ENCODE assay signal across 17 cellular contexts in the genomic region with DNA sequence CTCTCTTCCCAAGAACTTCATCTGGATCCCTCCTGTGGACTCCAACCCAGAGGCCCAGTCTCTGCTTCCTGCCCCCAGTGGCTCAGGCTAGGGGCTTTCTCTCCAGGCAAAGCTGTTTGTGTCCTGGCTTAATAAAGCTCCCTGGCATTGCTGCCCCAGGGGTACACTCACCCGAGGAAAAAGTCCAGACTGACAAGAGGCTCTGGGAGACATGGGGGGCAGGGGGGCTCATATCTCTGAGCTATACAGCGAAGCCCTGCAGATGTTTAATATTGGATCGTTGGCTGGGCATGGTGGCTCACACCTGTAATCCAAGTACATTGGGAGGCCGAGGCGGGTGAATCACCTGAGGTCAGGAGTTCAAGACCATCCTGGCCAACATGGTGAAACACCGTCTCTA. TPM values are rescaled to one million over a fixed set of nuclear protein-coding genes. Genes with fewer than 3 reads are reported as not detected.
DNase-seq lines count a peak whose midpoint lies in the region; ATAC-seq and TF ChIP-seq lines count a peak whose summit lies in the region.
"Had no signal": no experiment of that assay in that cellular context is flagged by ENCODE, and none has a peak within 500 bp of the region (broad histone marks: within the 10 kb centered on the region; RNA-seq: fewer than 3 reads in every experiment).

No MANE protein-coding gene starts in this region.

- no peaks in the 10 kb centered on the region for H3K9me3 ChIP-seq in endodermal cell (ENCODE audit: control insufficient read depth, low read length)
- H3K9me3 ChIP-seq in CD4-positive, alpha-beta T cell (ENCODE audit: control insufficient read depth, low read length): no peaks in the 10 kb centered on the region
- H3K9me3 ChIP-seq: Caco-2 had no signal

- H3K9me3 Mint-ChIP-seq in endodermal cell: no peaks in the 10 kb centered on the region
- H3K9me3 Mint-ChIP-seq in CD4-positive, alpha-beta T cell: no peaks in the 10 kb centered on the region
- H3K9me3 Mint-ChIP-seq: HFFc6 had no signal

- no peak overlapping the region for H3K9ac ChIP-seq in endodermal cell (ENCODE audit: extremely low read depth, low read length, poor library complexity, severe bottlenecking)
- H3K9ac ChIP-seq: GM23248 had no signal

- no peak overlapping the region for H3K4me3 Mint-ChIP-seq in endodermal cell
- no peak overlapping the region for H3K4me3 Mint-ChIP-seq in CD4-positive, alpha-beta T cell
- H3K4me3 Mint-ChIP-seq: B cell; CD4-positive, CD25-positive, alpha-beta regulatory T cell; HFFc6 had no signal

- TF ChIP-seq CTCF in endodermal cell (conservative IDR thresholded peaks at IDR 0.05) (no peak), GM10266 (IDR thresholded peaks at IDR 0.05; ENCODE audit: control insufficient read depth, insufficient read depth, low read depth, missing control alignments) (no peak)
- no peak for TF ChIP-seq CTCF in CD4-positive, alpha-beta T cell (IDR thresholded peaks at IDR 0.05)

- H3K4me3 ChIP-seq in endodermal cell (ENCODE audit: low read length): no peak overlapping the region
- H3K4me3 ChIP-seq: GM23248, K562 had no signal

- H3K27me3 Mint-ChIP-seq in endodermal cell (ENCODE audit: insufficient read depth): no peaks in the 10 kb centered on the region
- H3K27me3 Mint-ChIP-seq in CD4-positive, alpha-beta T cell: peaks cover 5% of the 10 kb centered on the region

- DNase-seq in activated effector memory CD4-positive, alpha-beta T cell treated with anti-CD3 and anti-CD28 coated beads, Interleukin-2, amount 50 U/mL, for 16 hours: peak; percentile 30
- no peak for DNase-seq in activated effector memory CD4-positive, alpha-beta T cell treated with Interleukin-2 at 50 U/mL for 16 hours
- DNase-seq in endodermal cell (peak; percentile 34), posterior vena cava (ENCODE audit: low spot score) (peak; percentile 23), A172 (ENCODE audit: low spot score) (no peak), GM10266 (ENCODE audit: extremely low spot score) (no peak)
- no peak for DNase-seq in CD4-positive, alpha-beta T cell
- DNase-seq: C1 segment of cervical spinal cord; Caco-2; CD4-positive, CD25-positive, alpha-beta regulatory T cell; GM23248; HCEC 1CT; HFFc6; IMR-90 had no signal

- no peaks in the 10 kb centered on the region for H3K36me3 Mint-ChIP-seq in endodermal cell (ENCODE audit: low read depth)
- H3K36me3 Mint-ChIP-seq in CD4-positive, alpha-beta T cell (ENCODE audit: low read depth): no peaks in the 10 kb centered on the region

- H3K27ac Mint-ChIP-seq in endodermal cell: no peak overlapping the region
- H3K27ac Mint-ChIP-seq in CD4-positive, alpha-beta T cell: no peak overlapping the region
- H3K27ac Mint-ChIP-seq: B cell; CD4-positive, CD25-positive, alpha-beta regulatory T cell; HFFc6 had no signal

- 92 to 95% methylated on average over 3 to 6 of the region's 6 CpGs for WGBS in endodermal cell (ENCODE audit: insufficient coverage in 1 of 2, insufficient read length in 1 of 2), 2 experiments

- H3K4me1 ChIP-seq in endodermal cell (ENCODE audit: control insufficient read depth, insufficient read depth, low read length): no peaks in the 10 kb centered on the region

- POLR2A ChIA-PET in CD4-positive, alpha-beta T cell (lab: Charles Lee): no interaction called here

- intact Hi-C loops in posterior vena cava (cut with DNase I): no loop called here
- intact Hi-C loops in CD4-positive, alpha-beta T cell (cut with DNase I, micrococcal nuclease): no loop called here

- no peak overlapping the region for H3K27ac ChIP-seq in endodermal cell (ENCODE audit: low read depth, low read length)
- no peak overlapping the region for H3K27ac ChIP-seq in CD4-positive, alpha-beta T cell (ENCODE audit: low read depth, low read length)
- H3K27ac ChIP-seq: 22Rv1, GM23248 had no signal

- CTCF ChIA-PET in CD4-positive, alpha-beta T cell (lab: Charles Lee): no interaction called here

- no peaks in the 10 kb centered on the region for H3K27me3 ChIP-seq in endodermal cell (ENCODE audit: control insufficient read depth, insufficient read depth, low read length, poor library complexity, severe bottlenecking)
- no peaks in the 10 kb centered on the region for H3K27me3 ChIP-seq in CD4-positive, alpha-beta T cell (ENCODE audit: control insufficient read depth, insufficient read depth, low read length)

- H3K4me1 Mint-ChIP-seq in endodermal cell: peaks cover 4% of the 10 kb centered on the region
- no peaks in the 10 kb centered on the region for H3K4me1 Mint-ChIP-seq in CD4-positive, alpha-beta T cell (ENCODE audit: low read depth)
- H3K4me1 Mint-ChIP-seq: B cell; CD4-positive, CD25-positive, alpha-beta regulatory T cell had no signal

- ATAC-seq in CD4-positive, alpha-beta T cell (ENCODE audit: poor library complexity): no peak
- ATAC-seq: K562 had no signal

- no peaks in the 10 kb centered on the region for H3K36me3 ChIP-seq in endodermal cell (ENCODE audit: control insufficient read depth, insufficient read depth, low read length)

RNA-seq across cellular contexts. Expression of a gene that starts 10.7 kb away (rescaled TPM):
- total RNA-seq in endodermal cell (10 to 100 TPM in 1 of 2 donors, 1 to 10 TPM in 1; 9.6 to 14.4 TPM), posterior vena cava (10 to 100 TPM in 1 of 2 donors, 1 to 10 TPM in 1; 10.0 to 18.1 TPM)
- polyA plus RNA-seq in endodermal cell (2013, experiment 1 of 2): 9.8 TPM
- polyA plus RNA-seq in endodermal cell (2013, experiment 2 of 2): 9.0 TPM
- 27.0 and 49.9 TPM in 2 replicates for total RNA-seq in A172 (2014; rRNA removed; shearing (Covaris generic))
- total RNA-seq in CD4-positive, alpha-beta T cell: 10 to 100 TPM in 1 of 2 experiments, 1 to 10 TPM in 1; 9.5 to 10.5 TPM

RNA-seq across cellular contexts. Expression of a gene that starts 35.9 kb away (rescaled TPM):
- total RNA-seq in endodermal cell: 100 to 1,000 TPM; 277 to 292 TPM
- polyA plus RNA-seq in endodermal cell (2013, experiment 1 of 2): 259 TPM
- 244 TPM for polyA plus RNA-seq in endodermal cell (2013, experiment 2 of 2)
- total RNA-seq in posterior vena cava: 100 to 1,000 TPM; 115 to 146 TPM
- total RNA-seq in A172 (2014; rRNA removed; shearing (Covaris generic)): 354 and 357 TPM in 2 replicates
- total RNA-seq in CD4-positive, alpha-beta T cell: 100 to 1,000 TPM; 141 to 147 TPM

Comparison
In these comparisons a context has a peak if more than half of its experiments do, and no peak if none do; other contexts are left out.
1. DNase-seq: peak in activated effector memory CD4-positive, alpha-beta T cell treated with anti-CD3 and anti-CD28 coated beads, Interleukin-2, amount 50 U/mL, for 16 hours (single experiment), endodermal cell (single experiment) and posterior vena cava (single experiment); none in activated effector memory CD4-positive, alpha-beta T cell treated with Interleukin-2 at 50 U/mL for 16 hours (single experiment), A172 (single experiment), CD4-positive, alpha-beta T cell (0 of 10) and GM10266 (single experiment).